Comparison of ENCODE assay signal across 9 cellular contexts in the genomic region with DNA sequence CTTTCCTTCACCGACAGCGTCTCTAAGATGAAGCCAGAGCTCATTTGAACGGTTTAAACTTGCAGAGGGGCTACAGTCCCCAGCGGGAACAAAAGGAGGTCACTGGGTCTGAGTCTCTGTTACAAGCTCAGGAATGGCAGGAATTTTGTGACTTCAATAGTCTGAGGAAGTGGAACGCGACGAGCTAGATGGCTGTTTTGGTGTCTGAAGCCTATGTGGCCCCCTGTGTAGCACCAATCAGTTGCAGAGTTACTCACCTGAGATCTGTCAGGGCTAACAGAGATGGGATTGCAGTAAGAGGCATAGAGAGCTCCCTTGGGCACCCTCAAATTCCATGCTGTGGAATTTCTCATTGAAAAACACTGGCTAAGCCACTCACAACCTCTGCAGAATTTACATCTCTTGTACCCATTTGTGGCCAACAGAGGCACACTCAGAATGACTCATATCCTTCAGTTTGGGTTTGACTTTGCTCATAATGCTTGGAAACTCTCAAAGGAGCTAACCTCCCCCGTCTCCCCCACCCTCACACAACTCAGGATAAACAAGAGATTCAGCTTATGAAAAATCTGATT. TPM values are rescaled to one million over a fixed set of nuclear protein-coding genes. Genes with fewer than 3 reads are reported as not detected.
DNase-seq lines count a peak whose midpoint lies in the region; ATAC-seq, FAIRE-seq and TF ChIP-seq lines count a peak whose summit lies in the region.
"Had no signal": no experiment of that assay in that cellular context is flagged by ENCODE, and none has a peak within 500 bp of the region (broad histone marks: within the 10 kb centered on the region; RNA-seq: fewer than 3 reads in every experiment).

No MANE protein-coding gene starts in this region.

- WGBS in hepatocyte (ENCODE audit: low lambda C conversion rate, missing lambda C conversion rate) = 17% methylated on average over 8 of the region's 8 CpGs

- TF ChIP-seq CTCF in hepatocyte (IDR thresholded peaks at IDR 0.05; ENCODE audit: poor library complexity) (no peak), D721Med (IDR thresholded peaks at IDR 0.05; ENCODE audit: insufficient read depth, missing control alignments) (no peak)

- no peak overlapping the region for H3K4me2 ChIP-seq in hepatocyte

- no peaks in the 10 kb centered on the region for H3K36me3 ChIP-seq in hepatocyte (replicated peaks; ENCODE audit: insufficient read depth, low read depth)

- peak overlapping the region; percentile 36 for H3K4me3 Mint-ChIP-seq in stimulated activated effector memory CD8-positive, alpha-beta T cell treated with anti-CD3 and anti-CD28 coated beads, Interleukin-12 subunit alpha, Interleukin-12 subunit beta, amount 100 ng/mL, for 72 hours

- no peaks in the 10 kb centered on the region for H3K27me3 ChIP-seq in hepatocyte

- H2AFZ ChIP-seq in hepatocyte = peak overlapping the region; percentile 4

- H3K36me3 Mint-ChIP-seq in stimulated activated effector memory CD8-positive, alpha-beta T cell treated with anti-CD3 and anti-CD28 coated beads, Interleukin-12 subunit alpha, Interleukin-12 subunit beta, amount 100 ng/mL, for 72 hours = no peaks in the 10 kb centered on the region

- no peaks in the 10 kb centered on the region for H3K9me3 ChIP-seq in hepatocyte (ENCODE audit: low read depth)

- DNase-seq in activated CD4-positive, CD25-positive, alpha-beta regulatory T cell treated with anti-CD3 and anti-CD28 coated beads, Interleukin-2, amount 50 U/mL, for 72 hours = no peak
- peak; percentile 42 to 55 for DNase-seq in activated CD4-positive, alpha-beta T cell treated with anti-CD3 and anti-CD28 coated beads, Interleukin-2, amount 50 U/mL, for 48 hours
- DNase-seq in hepatocyte (ENCODE audit: low spot score) (no peak), D341Med (ENCODE audit: low spot score) (no peak), D721Med (ENCODE audit: insufficient read length, low spot score) (no peak), NCI-H128 (lab: John Stamatoyannopoulos, UW; ENCODE audit: unreplicated experiment) (no peak)
- DNase-seq in stimulated activated effector memory CD8-positive, alpha-beta T cell treated with anti-CD3 and anti-CD28 coated beads, Interleukin-12 subunit alpha, Interleukin-12 subunit beta, amount 100 ng/mL, for 72 hours (ENCODE audit: low spot score in 2 of 2) = peak in 1 of 2 donors; percentile 62

- H4K20me1 ChIP-seq in hepatocyte (ENCODE audit: insufficient read depth, poor library complexity, severe bottlenecking) = no peaks in the 10 kb centered on the region

- peak overlapping the region; percentile 82 for H3K27ac Mint-ChIP-seq in stimulated activated effector memory CD8-positive, alpha-beta T cell treated with anti-CD3 and anti-CD28 coated beads, Interleukin-12 subunit alpha, Interleukin-12 subunit beta, amount 100 ng/mL, for 72 hours

- peaks cover 21% of the 10 kb centered on the region for H3K4me1 ChIP-seq in hepatocyte (ENCODE audit: insufficient read depth)

- no peak overlapping the region for H3K4me3 ChIP-seq in hepatocyte

- peaks cover 21% of the 10 kb centered on the region for H3K4me1 Mint-ChIP-seq in stimulated activated effector memory CD8-positive, alpha-beta T cell treated with anti-CD3 and anti-CD28 coated beads, Interleukin-12 subunit alpha, Interleukin-12 subunit beta, amount 100 ng/mL, for 72 hours

- no peaks in the 10 kb centered on the region for H3K79me2 ChIP-seq in hepatocyte

- ATAC-seq in activated CD4-positive, CD25-positive, alpha-beta regulatory T cell treated with anti-CD3 and anti-CD28 coated beads, Interleukin-2, amount 50 U/mL, for 24 hours = peak; percentile 89 to 97
- peak; percentile 96 for ATAC-seq in stimulated activated effector memory CD8-positive, alpha-beta T cell treated with anti-CD3 and anti-CD28 coated beads, Interleukin-12 subunit alpha, Interleukin-12 subunit beta, amount 100 ng/mL, for 72 hours
- ATAC-seq: left lobe of liver had no signal

- H3K9me2 ChIP-seq in hepatocyte (replicated peaks; ENCODE audit: insufficient read depth) = no peaks in the 10 kb centered on the region

- H3K27ac ChIP-seq in hepatocyte = peak overlapping the region; percentile 70

- no peaks in the 10 kb centered on the region for H3K9me3 Mint-ChIP-seq in stimulated activated effector memory CD8-positive, alpha-beta T cell treated with anti-CD3 and anti-CD28 coated beads, Interleukin-12 subunit alpha, Interleukin-12 subunit beta, amount 100 ng/mL, for 72 hours

- no peak for FAIRE-seq in D721Med (lab: Jason Lieb, UNC)

RNA-seq across cellular contexts. Expression of a gene that starts 7.1 kb away (rescaled TPM):
- total RNA-seq in hepatocyte = not detected in 2 replicates
- not detected in 2 replicates for polyA plus RNA-seq in hepatocyte
- total RNA-seq: left lobe of liver had no signal

Comparison
In these comparisons a context has a peak if more than half of its experiments do, and no peak if none do; other contexts are left out.
1. DNase-seq: peak in activated CD4-positive, alpha-beta T cell treated with anti-CD3 and anti-CD28 coated beads, Interleukin-2, amount 50 U/mL, for 48 hours (2 of 2); none in activated CD4-positive, CD25-positive, alpha-beta regulatory T cell treated with anti-CD3 and anti-CD28 coated beads, Interleukin-2, amount 50 U/mL, for 72 hours (single experiment), hepatocyte (single experiment), D341Med (single experiment), D721Med (single experiment) and NCI-H128 (single experiment).